Comparison of ENCODE assay signal across 8 cellular contexts in genomic region chr17:57874434-57875108, GRCh38. TPM values are rescaled to one million over a fixed set of nuclear protein-coding genes. Genes with fewer than 3 reads are reported as not detected.
DNase-seq lines count a peak whose midpoint lies in the region; ATAC-seq and TF ChIP-seq lines count a peak whose summit lies in the region.

No MANE protein-coding gene starts in this region.

- no peak for TF ChIP-seq POLR2A in transverse colon (IDR thresholded peaks at IDR 0.05)

- peak overlapping the region in 3 of 10 donors; percentile 71 to 81 (median 72) for H3K27ac Mint-ChIP-seq in naive thymus-derived CD8-positive, alpha-beta T cell

- TF ChIP-seq CTCF in fibroblast of the aortic adventitia (IDR thresholded peaks at IDR 0.05; ENCODE audit: insufficient read depth, low read length) (no peak), transverse colon (IDR thresholded peaks at IDR 0.05) (no peak)

- intact Hi-C loops in transverse colon (cut with DNase I; ENCODE audit: low total_unique reads) = no loop called here

- H3K79me2 ChIP-seq in ACC112 (ENCODE audit: control insufficient read depth, insufficient read depth, low read length, unreplicated experiment) = no peaks in the 10 kb centered on the region

- TF ChIP-seq EP300 in transverse colon (IDR thresholded peaks at IDR 0.05; ENCODE audit: low read depth) = no peak

- H3K9me3 ChIP-seq in transverse colon = no peaks in the 10 kb centered on the region

- H3K4me1 ChIP-seq in ACC112 (ENCODE audit: control insufficient read depth, insufficient read depth, low read length, unreplicated experiment) = peaks cover 64% of the 10 kb centered on the region
- H3K4me1 ChIP-seq in transverse colon = peaks cover 33 to 45% (median 43%) of the 10 kb centered on the region in 4 donors

- no peak overlapping the region for H2AFZ ChIP-seq in ACC112 (ENCODE audit: low read length, unreplicated experiment)

- H3K4me3 ChIP-seq in ACC112 (ENCODE audit: low read depth, low read length) (peak overlapping the region; percentile 55), fibroblast of the aortic adventitia (ENCODE audit: low read depth, low read length) (peak overlapping the region; percentile 13), transverse colon (peak overlapping the region in 1 of 4 donors; percentile 22)

- H3K27me3 ChIP-seq in ACC112 (ENCODE audit: insufficient read depth, low read length) (no peaks in the 10 kb centered on the region), transverse colon (no peaks in the 10 kb centered on the region)

- 71% methylated on average over 25 of the region's 30 CpGs; no CpG with 5 or more reads in 1 of the 2 donors for WGBS in transverse colon (ENCODE audit: low coverage in 1 of 2), 2 donors

- ATAC-seq in naive thymus-derived CD8-positive, alpha-beta T cell = peak; percentile 82 to 83
- ATAC-seq in HG02885 (IDR thresholded peaks at IDR 0.05; ENCODE audit: poor library complexity, unreplicated experiment) = no peak

- H3K9me3 Mint-ChIP-seq in naive thymus-derived CD8-positive, alpha-beta T cell = no peaks in the 10 kb centered on the region

- peaks cover 4 to 36% (median 18%) of the 10 kb centered on the region in 5 donors for H3K27me3 Mint-ChIP-seq in naive thymus-derived CD8-positive, alpha-beta T cell

- H3K36me3 Mint-ChIP-seq in naive thymus-derived CD8-positive, alpha-beta T cell = no peaks in the 10 kb centered on the region

- peaks cover 3% of the 10 kb centered on the region; the same call in 1 of the 2 replicates for H3K36me3 ChIP-seq in ACC112 (ENCODE audit: insufficient read depth, low read length)
- H3K36me3 ChIP-seq in transverse colon = no peaks in the 10 kb centered on the region

- DNase-seq in KBM-7 = peak; percentile 81
- DNase-seq in activated T-cell treated with anti-CD3 and anti-CD28 coated beads, Interleukin-2, amount 50 U/mL, for 48 hours = peak; percentile 50 to 59
- DNase-seq in fibroblast of the aortic adventitia (ENCODE audit: low read depth) = peak; percentile 84
- peak in 4 of 10 donors; percentile 4 to 25 (median 18) for DNase-seq in naive thymus-derived CD8-positive, alpha-beta T cell
- DNase-seq in transverse colon = peak; percentile 49
- DNase-seq in NCI-H2107 (lab: John Stamatoyannopoulos, UW) = no peak

- H3K4me1 Mint-ChIP-seq in naive thymus-derived CD8-positive, alpha-beta T cell = peaks cover 12 to 28% (median 21%) of the 10 kb centered on the region in 4 donors

- H3K27ac ChIP-seq in ACC112 (ENCODE audit: low read depth, low read length) (peak overlapping the region; percentile 90), transverse colon (peak overlapping the region; percentile 87 to 93 (median 90))

- in situ Hi-C loops in KBM-7 (cut with MboI; ENCODE audit: low pct_unique_long_range_greater_than_20kb, low sequenced_read_pairs) = loop anchor here (25.0 kb wide), 1 partner anchor 238 kb away; no protein-coding TSS in a partner anchor
- in situ Hi-C loops in transverse colon (cut with MboI; ENCODE audit: low pct_ligation_motif_present in 1 of 4, low pct_unique_long_range_greater_than_20kb in 1 of 4, low sequenced_read_pairs in 3 of 4) = loop anchor here in 2 of 4 donors (25.0 kb wide), 2 partner anchors 213 to 238 kb away; partner anchors contain the start of gene DYNLL2 (in 1 of the 2)

- POLR2A ChIA-PET in naive thymus-derived CD8-positive, alpha-beta T cell (lab: Charles Lee) = interaction anchor here (1.3 to 2.0 kb wide), 3 partner anchors 14 to 23 kb away, joined by 3 to 6 read pairs (median 4); no protein-coding TSS in a partner anchor

- H3K4me3 Mint-ChIP-seq in naive thymus-derived CD8-positive, alpha-beta T cell = peak overlapping the region; percentile 16 to 74 (median 67)

RNA-seq across cellular contexts. Expression of gene MRPS23, which starts 24.7 kb away (rescaled TPM):
- total RNA-seq in fibroblast of the aortic adventitia (ENCODE audit: low replicate concordance) (19.5 and 20.1 TPM in 2 replicates), transverse colon (10 to 100 TPM in 1 of 4 donors, 1 to 10 TPM in 2, under 1 TPM in 1; 0.37 to 11.1 (median 6.5) TPM)
- total RNA-seq in naive thymus-derived CD8-positive, alpha-beta T cell = 10 to 100 TPM; 31.6 to 33.7 TPM
- 10 to 100 TPM; 41.1 to 42.8 (median 41.6) TPM for polyA plus RNA-seq in naive thymus-derived CD8-positive, alpha-beta T cell
